Comparison of ENCODE assay signal across 9 cellular contexts in genomic region chr17:48814504-48814903, GRCh38. TPM values are rescaled to one million over a fixed set of nuclear protein-coding genes. Genes with fewer than 3 reads are reported as not detected.
DNase-seq lines count a peak whose midpoint lies in the region; ATAC-seq, FAIRE-seq and TF ChIP-seq lines count a peak whose summit lies in the region.
"Had no signal": no experiment of that assay in that cellular context is flagged by ENCODE, and none has a peak within 500 bp of the region (broad histone marks: within the 10 kb centered on the region; RNA-seq: fewer than 3 reads in every experiment).

No MANE protein-coding gene starts in this region.

- no peak overlapping the region for H2AFZ ChIP-seq in endothelial cell of umbilical vein (ENCODE audit: low read depth, low read length)
- H2AFZ ChIP-seq in neural cell (ENCODE audit: low read depth, low read length): no peak overlapping the region

- H3K9ac ChIP-seq in endothelial cell of umbilical vein (replicated peaks; ENCODE audit: extremely low read depth, insufficient read depth, low read length) (no peak overlapping the region), neural cell (ENCODE audit: low read length) (no peak overlapping the region)

- POLR2A ChIA-PET in endothelial cell of umbilical vein (lab: Charles Lee): no interaction called here

- H3K27me3 ChIP-seq in endothelial cell of umbilical vein (ENCODE audit: control insufficient read depth in 2 of 2, insufficient read depth in 2 of 2, low read length in 2 of 2) (peaks cover 14 to 21% of the 10 kb centered on the region in 2 experiments), neural cell (ENCODE audit: insufficient read depth, low read depth, low read length) (peaks cover 35% of the 10 kb centered on the region), upper lobe of left lung (peaks cover 0 to 6% (median 0%) of the 10 kb centered on the region in 4 donors)

- no peaks in the 10 kb centered on the region for H3K79me2 ChIP-seq in endothelial cell of umbilical vein (ENCODE audit: control insufficient read depth, insufficient read depth, low read length)
- H3K79me2 ChIP-seq in neural cell (replicated peaks; ENCODE audit: insufficient read depth, low read length): no peaks in the 10 kb centered on the region

- TF ChIP-seq RAD21 in neural cell (conservative IDR thresholded peaks at IDR 0.05): no peak

- H3K9me1 ChIP-seq in endothelial cell of umbilical vein (replicated peaks; ENCODE audit: control insufficient read depth, extremely low read depth, insufficient read depth, low read length): no peaks in the 10 kb centered on the region

- peak; percentile 65 to 80 for TF ChIP-seq CTCF in endothelial cell of umbilical vein (IDR thresholded peaks at IDR 0.05; ENCODE audit: extremely low read depth in 1 of 2, insufficient read depth in 1 of 2, low read depth in 1 of 2, low read length in 2 of 2)
- TF ChIP-seq CTCF in neural cell (IDR thresholded peaks at IDR 0.05; ENCODE audit: poor library complexity, severe bottlenecking): peak; percentile 21
- TF ChIP-seq CTCF in upper lobe of left lung (IDR thresholded peaks at IDR 0.05): peak; percentile 51 to 75 (median 57)

- H3K4me3 ChIP-seq in endothelial cell of umbilical vein (replicated peaks in 1 of 3; ENCODE audit: insufficient read depth in 1 of 3, low read depth in 1 of 3, low read length in 3 of 3) (no peak overlapping the region), neural cell (ENCODE audit: low read length) (no peak overlapping the region), upper lobe of left lung (no peak overlapping the region)

- peak in 1 of 2 donors; percentile 42 for ATAC-seq in upper lobe of left lung (ENCODE audit: low FRiP score in 2 of 2)

- 34 to 39% methylated on average over 7 of the region's 7 CpGs for WGBS in upper lobe of left lung, 2 donors

- H3K9me2 ChIP-seq in neural cell (ENCODE audit: insufficient read depth, low read length): no peaks in the 10 kb centered on the region

- BruUV-seq in endothelial cell of umbilical vein (replicated peaks; lab: Mats Ljungman, UMichigan): no TSS peak

- dilution Hi-C loops in endothelial cell of umbilical vein (cut with MboI; ENCODE audit: extremely low pct_ligation_motif_present, low sequenced_read_pairs): no loop called here

- H3K27ac ChIP-seq in endothelial cell of umbilical vein (ENCODE audit: insufficient read depth, low read depth, low read length): no peak overlapping the region
- no peak overlapping the region for H3K27ac ChIP-seq in neural cell (ENCODE audit: low read length)
- H3K27ac ChIP-seq in upper lobe of left lung: no peak overlapping the region

- TF ChIP-seq POLR2A in endothelial cell of umbilical vein (IDR thresholded peaks at IDR 0.05; ENCODE audit: low read depth, low read length): no peak
- TF ChIP-seq POLR2A in upper lobe of left lung (IDR thresholded peaks at IDR 0.05): no peak

- peak; percentile 21 for DNase-seq in NCI-H146 (lab: John Stamatoyannopoulos, UW)
- no peak for DNase-seq in NCI-H146 treated with DMSO at 0.1 percent for 48 hours (lab: John Stamatoyannopoulos, UW; ENCODE audit: unreplicated experiment)
- peak; percentile 16 for DNase-seq in NCI-H1694 (lab: John Stamatoyannopoulos, UW)
- DNase-seq in activated CD4-positive, alpha-beta T cell treated with anti-CD3 and anti-CD28 coated beads, Interleukin-2, amount 50 U/mL, for 48 hours: peak; percentile 59 to 72
- peak; percentile 53 for DNase-seq in endothelial cell of umbilical vein (ENCODE audit: low read depth, low spot score)
- DNase-seq in upper lobe of left lung: no peak
- DNase-seq in ureter (ENCODE audit: low spot score): no peak

- TF ChIP-seq EP300 in neural cell (conservative IDR thresholded peaks at IDR 0.05; ENCODE audit: poor library complexity, severe bottlenecking): no peak
- no peak for TF ChIP-seq EP300 in upper lobe of left lung (IDR thresholded peaks at IDR 0.05)

- peaks cover 6% of the 10 kb centered on the region for H3K4me1 ChIP-seq in endothelial cell of umbilical vein (ENCODE audit: control insufficient read depth, extremely low read depth, insufficient read depth, low read length)
- H3K4me1 ChIP-seq in upper lobe of left lung: peaks cover 10 to 25% (median 17%) of the 10 kb centered on the region in 4 donors

- CTCF ChIA-PET in endothelial cell of umbilical vein (lab: Charles Lee): interaction anchor here (0.6 to 25.1 kb wide), 20 partner anchors 8 to 340 kb away, joined by 3 to 1186 read pairs (median 7); no protein-coding TSS in a partner anchor

- H3K4me2 ChIP-seq in endothelial cell of umbilical vein (ENCODE audit: insufficient read depth, low read length) (no peak overlapping the region), neural cell (ENCODE audit: low read length) (no peak overlapping the region)

- peak; percentile 84 for FAIRE-seq in endothelial cell of umbilical vein (lab: Jason Lieb, UNC)
- FAIRE-seq: endometrium had no signal

- intact Hi-C loops in endothelial cell of umbilical vein (cut with micrococcal nuclease): loop anchor here (1.0 kb wide), 1 partner anchor 65 kb away; no protein-coding TSS in a partner anchor

- H3K36me3 ChIP-seq in endothelial cell of umbilical vein (ENCODE audit: control insufficient read depth in 2 of 2, extremely low read depth in 1 of 2, insufficient read depth in 2 of 2, low read length in 2 of 2) (no peaks in the 10 kb centered on the region), neural cell (ENCODE audit: insufficient read depth, low read length) (no peaks in the 10 kb centered on the region), upper lobe of left lung (no peaks in the 10 kb centered on the region)

- H4K20me1 ChIP-seq in endothelial cell of umbilical vein (replicated peaks; ENCODE audit: control insufficient read depth, extremely low read depth, insufficient read depth, low read length): no peaks in the 10 kb centered on the region
- no peaks in the 10 kb centered on the region for H4K20me1 ChIP-seq in neural cell (ENCODE audit: insufficient read depth)

- H3K9me3 ChIP-seq in endothelial cell of umbilical vein (replicated peaks; ENCODE audit: control insufficient read depth, insufficient read depth, low read length) (no peaks in the 10 kb centered on the region), neural cell (ENCODE audit: low read length) (no peaks in the 10 kb centered on the region), upper lobe of left lung (no peaks in the 10 kb centered on the region)

- H3F3A ChIP-seq in neural cell (ENCODE audit: insufficient read depth, low read length, poor library complexity, severe bottlenecking): no peaks in the 10 kb centered on the region

TF ChIP-seq in endothelial cell of umbilical vein, 7 proteins besides CTCF, POLR2A, EP300 and RAD21 (continues in another document):
- TF ChIP-seq FOS (IDR thresholded peaks at IDR 0.05; ENCODE audit: borderline replicate concordance, insufficient read depth, low read length) (no peak), MYC (IDR thresholded peaks at IDR 0.05; ENCODE audit: low read depth, low read length) (no peak), POLR2AphosphoS5 (IDR thresholded peaks at IDR 0.05; ENCODE audit: insufficient read depth, low read depth, low read length) (no peak), JUN (IDR thresholded peaks at IDR 0.05; ENCODE audit: borderline replicate concordance, insufficient read depth, insufficient read length, low read depth) (no peak), EZH2 (IDR thresholded peaks at IDR 0.05; ENCODE audit: borderline replicate concordance, low read depth, low read length, severe bottlenecking) (no peak), MAX (IDR thresholded peaks at IDR 0.05; ENCODE audit: insufficient read depth, insufficient read length) (no peak)

RNA-seq across cellular contexts. Expression of gene TTLL6, which starts 2.5 kb away (rescaled TPM):
- not detected in 2 replicates for total RNA-seq in endothelial cell of umbilical vein
- not detected in 2 replicates for polyA plus RNA-seq in endothelial cell of umbilical vein
- not detected in 2 replicates for polyA plus RNA-seq in endothelial cell of umbilical vein (2011; cell fraction: cytosol; rRNA removed)
- not detected in 2 replicates for polyA plus RNA-seq in endothelial cell of umbilical vein (2011; cell fraction: nucleus; rRNA removed)
- polyA plus RNA-seq in endothelial cell of umbilical vein (2012): not detected in 2 replicates
- not detected in 2 replicates for polyA minus RNA-seq in endothelial cell of umbilical vein
- not detected for polyA minus RNA-seq in endothelial cell of umbilical vein (2011; cell fraction: cytosol; rRNA and poly(A)+ RNA removed)
- not detected in 2 replicates for polyA minus RNA-seq in endothelial cell of umbilical vein (2011; cell fraction: nucleus; rRNA and poly(A)+ RNA removed)
- not detected in 2 replicates for polyA plus RNA-seq in neural cell
- polyA minus RNA-seq in neural cell: not detected in 2 replicates
- total RNA-seq in upper lobe of left lung: 10 to 100 TPM in 1 of 6 donors, 1 to 10 TPM in 4, under 1 TPM in 1; 0.69 to 12.1 (median 1.5) TPM
- 0.68 TPM for total RNA-seq in ureter

RNA-seq across cellular contexts. Expression of gene CALCOCO2, which starts 16.3 kb away (rescaled TPM):
- total RNA-seq in endothelial cell of umbilical vein (52.1 and 64.9 TPM in 2 replicates), upper lobe of left lung (100 to 1,000 TPM; 123 to 330 (median 180) TPM), ureter (221 TPM)
- polyA plus RNA-seq in endothelial cell of umbilical vein (20.6 and 22.0 TPM in 2 replicates), neural cell (4.5 and 16.1 TPM in 2 replicates)
- polyA plus RNA-seq in endothelial cell of umbilical vein (2011; cell fraction: cytosol; rRNA removed): 27.5 and 28.6 TPM in 2 replicates
- polyA plus RNA-seq in endothelial cell of umbilical vein (2011; cell fraction: nucleus; rRNA removed): 41.7 and 53.4 TPM in 2 replicates
- 70.8 and 79.8 TPM in 2 replicates for polyA plus RNA-seq in endothelial cell of umbilical vein (2012)
- polyA minus RNA-seq in endothelial cell of umbilical vein (83.3 and 99.1 TPM in 2 replicates), neural cell (7.1 and 7.8 TPM in 2 replicates)
- polyA minus RNA-seq in endothelial cell of umbilical vein (2011; cell fraction: cytosol; rRNA and poly(A)+ RNA removed): 16.2 TPM
- 26.9 and 52.9 TPM in 2 replicates for polyA minus RNA-seq in endothelial cell of umbilical vein (2011; cell fraction: nucleus; rRNA and poly(A)+ RNA removed)

Comparison
In these comparisons a context has a peak if more than half of its experiments do, and no peak if none do; other contexts are left out.
1. DNase-seq: peak in NCI-H146 (single experiment), NCI-H1694 (single experiment), activated CD4-positive, alpha-beta T cell treated with anti-CD3 and anti-CD28 coated beads, Interleukin-2, amount 50 U/mL, for 48 hours (2 of 2) and endothelial cell of umbilical vein (single experiment); none in NCI-H146 treated with DMSO at 0.1 percent for 48 hours (single experiment), upper lobe of left lung (0 of 2) and ureter (single experiment).
2. CTCF ChIP-seq: peak in every context shown above with its lines; median percentile 72 in endothelial cell of umbilical vein; 57 in upper lobe of left lung; 21 in neural cell.